In genomic region chr18:6323319-6323889, GRCh38 we compare ENCODE assay signal across 7 cellular contexts.
"Had no signal": no experiment of that assay in that cellular context is flagged by ENCODE, and none has a peak within 500 bp of the region (broad histone marks: within the 10 kb centered on the region; RNA-seq: fewer than 3 reads in every experiment).

No MANE protein-coding gene starts in this region.

- H3K4me3 ChIP-seq: GM23338, K562 had no signal

- DNase-seq: H9, HCEC 1CT, IMR-90 had no signal

- FAIRE-seq: H1, H54, K562 had no signal

- ATAC-seq: GM23338, K562 had no signal
